ENCODE assay signal across 1 cellular context in genomic region chr1:45752441-45753052, GRCh38.
TF ChIP-seq lines count a peak whose summit lies in the region.

No MANE protein-coding gene starts in this region.

TF ChIP-seq in HepG2, 621 proteins besides CTCF, POLR2A, EP300 and RAD21 (continued from another document and continues in another):
- no peak for TF ChIP-seq ZNF512 (CRISPR knock-in tag; IDR thresholded peaks at IDR 0.05)
- no peak for TF ChIP-seq ZBTB34 (CRISPR knock-in tag; IDR thresholded peaks at IDR 0.05)
- TF ChIP-seq SP1 (IDR thresholded peaks at IDR 0.05): no peak
- TF ChIP-seq SP1 (CRISPR knock-in tag; IDR thresholded peaks at IDR 0.05): no peak
- no peak; the same call in 1 of the 2 replicates for TF ChIP-seq ZNF317 (CRISPR knock-in tag; IDR thresholded peaks at IDR 0.05)
- TF ChIP-seq U2AF2 (IDR thresholded peaks at IDR 0.05; ENCODE audit: low read depth, low read length): no peak
- no peak for TF ChIP-seq ZSCAN30 (CRISPR knock-in tag; IDR thresholded peaks at IDR 0.05)
- TF ChIP-seq KMT2A (CRISPR knock-in tag; IDR thresholded peaks at IDR 0.05): no peak
- TF ChIP-seq HOXA3 (CRISPR knock-in tag; IDR thresholded peaks at IDR 0.05): peak; percentile 37; the same call in 1 of the 2 replicates
- no peak for TF ChIP-seq HNRNPH1 (optimal IDR thresholded peaks at IDR 0.05; ENCODE audit: low read depth, low read length)
- no peak for TF ChIP-seq ZNF550 (CRISPR knock-in tag; IDR thresholded peaks at IDR 0.05; ENCODE audit: borderline replicate concordance)
- TF ChIP-seq ZNF547 (CRISPR knock-in tag; IDR thresholded peaks at IDR 0.05): no peak
- no peak for TF ChIP-seq MEIS2 (CRISPR knock-in tag; IDR thresholded peaks at IDR 0.05)
- TF ChIP-seq ZNF138 (CRISPR knock-in tag; IDR thresholded peaks at IDR 0.05; ENCODE audit: low read depth): no peak; the same call in 1 of the 2 replicates
- no peak for TF ChIP-seq JUNB (CRISPR knock-in tag; IDR thresholded peaks at IDR 0.05; ENCODE audit: borderline replicate concordance)
- TF ChIP-seq KAT8 (CRISPR knock-in tag; IDR thresholded peaks at IDR 0.05): no peak
- TF ChIP-seq REPIN1 (CRISPR knock-in tag; IDR thresholded peaks at IDR 0.05; ENCODE audit: borderline replicate concordance, low read depth): 0 out of 2 replicates have a peak, but pooled peaks have one; percentile 43
- TF ChIP-seq MIXL1 (CRISPR knock-in tag; IDR thresholded peaks at IDR 0.05): no peak; the same call in 1 of the 2 replicates
- no peak for TF ChIP-seq ZNF326 (CRISPR knock-in tag; IDR thresholded peaks at IDR 0.05; ENCODE audit: borderline replicate concordance)
- no peak for TF ChIP-seq CAMTA2 (CRISPR knock-in tag; IDR thresholded peaks at IDR 0.05; ENCODE audit: borderline replicate concordance)
- no peak for TF ChIP-seq ZNF776 (CRISPR knock-in tag; IDR thresholded peaks at IDR 0.05)
- TF ChIP-seq IRF1 (CRISPR knock-in tag; IDR thresholded peaks at IDR 0.05; ENCODE audit: low read depth): no peak
- TF ChIP-seq GMEB1 (CRISPR knock-in tag; IDR thresholded peaks at IDR 0.05; ENCODE audit: borderline replicate concordance): no peak
- no peak for TF ChIP-seq ZNF850 (CRISPR knock-in tag; conservative IDR thresholded peaks at IDR 0.05)
- no peak for TF ChIP-seq HNRNPL (IDR thresholded peaks at IDR 0.05; ENCODE audit: low read depth, low read length)
- no peak for TF ChIP-seq ZNF441 (CRISPR knock-in tag; IDR thresholded peaks at IDR 0.05; ENCODE audit: borderline replicate concordance)
- TF ChIP-seq ATF7-NPFF (CRISPR knock-in tag; IDR thresholded peaks at IDR 0.05; ENCODE audit: low read depth): no peak
- peak; percentile 56; the same call in 1 of the 2 replicates for TF ChIP-seq ZNF280D (CRISPR knock-in tag; IDR thresholded peaks at IDR 0.05)
- TF ChIP-seq MTF2 (CRISPR knock-in tag; IDR thresholded peaks at IDR 0.05; ENCODE audit: borderline replicate concordance): no peak
- TF ChIP-seq ZMAT5 (CRISPR knock-in tag; IDR thresholded peaks at IDR 0.05; ENCODE audit: borderline replicate concordance, low read depth): no peak
- no peak for TF ChIP-seq ZNF674 (CRISPR knock-in tag; IDR thresholded peaks at IDR 0.05; ENCODE audit: low read depth)
- no peak for TF ChIP-seq ZNF33B (CRISPR knock-in tag; IDR thresholded peaks at IDR 0.05)
- no peak for TF ChIP-seq TCF12 (IDR thresholded peaks at IDR 0.05)
- TF ChIP-seq TCF12 (CRISPR knock-in tag; IDR thresholded peaks at IDR 0.05): no peak
- TF ChIP-seq ZFP36 (IDR thresholded peaks at IDR 0.05; ENCODE audit: borderline replicate concordance, low read depth, low read length, partially characterized antibody): no peak
- no peak for TF ChIP-seq ZNF44 (CRISPR knock-in tag; IDR thresholded peaks at IDR 0.05)
- no peak for TF ChIP-seq HNF1B (CRISPR knock-in tag; IDR thresholded peaks at IDR 0.05)
- TF ChIP-seq SMYD3 (CRISPR knock-in tag; IDR thresholded peaks at IDR 0.05): no peak
- 0 out of 2 replicates have a peak, but pooled peaks have one; percentile 44 for TF ChIP-seq ZNF800 (CRISPR knock-in tag; IDR thresholded peaks at IDR 0.05)
- TF ChIP-seq PRDM4 (CRISPR knock-in tag; IDR thresholded peaks at IDR 0.05; ENCODE audit: borderline replicate concordance): no peak
- TF ChIP-seq ZNF775 (CRISPR knock-in tag; IDR thresholded peaks at IDR 0.05; ENCODE audit: borderline replicate concordance): no peak
- no peak for TF ChIP-seq ZSCAN9 (CRISPR knock-in tag; IDR thresholded peaks at IDR 0.05; ENCODE audit: borderline replicate concordance)
- TF ChIP-seq ZNF740 (CRISPR knock-in tag; IDR thresholded peaks at IDR 0.05): no peak
- no peak for TF ChIP-seq XBP1 (CRISPR knock-in tag; IDR thresholded peaks at IDR 0.05)
- no peak for TF ChIP-seq SMC3 (IDR thresholded peaks at IDR 0.05; ENCODE audit: low read length)
- TF ChIP-seq ADNP (CRISPR knock-in tag; IDR thresholded peaks at IDR 0.05): no peak
- TF ChIP-seq ZNF281 (CRISPR knock-in tag; IDR thresholded peaks at IDR 0.05; ENCODE audit: borderline replicate concordance): no peak
- no peak for TF ChIP-seq ZNF484 (CRISPR knock-in tag; IDR thresholded peaks at IDR 0.05; ENCODE audit: borderline replicate concordance, low read depth)
- no peak for TF ChIP-seq RBM22 (optimal IDR thresholded peaks at IDR 0.05; ENCODE audit: low read length)
